In genomic region chr11:13105237-13105844, GRCh38 we compare ENCODE assay signal across 9 cellular contexts.
A peak's percentile ranks its signal among the peaks of the same experiment; 100 is the strongest.
DNase-seq lines count a peak whose midpoint lies in the region; ATAC-seq lines count a peak whose summit lies in the region.
"Had no signal": no experiment of that assay in that cellular context is flagged by ENCODE, and none has a peak within 500 bp of the region (broad histone marks: within the 10 kb centered on the region; RNA-seq: fewer than 3 reads in every experiment).

No MANE protein-coding gene starts in this region.

- DNase-seq in NCI-H69 (lab: John Stamatoyannopoulos, UW), result peak; percentile 95
- DNase-seq in mesendoderm, result no peak
- DNase-seq in activated T-helper 1 cell treated with anti-CD3 and anti-CD28 coated beads, Interleukin-12 subunit alpha, Interleukin-12 subunit beta, Interleukin-2, Interleukin-4 antibody, amounts not matched to agents 30 ng/mL and 10 ng/mL and 1 ng/mL, durations not matched to agents 14 hours and 24 hours and 36 hours (ENCODE audit: low spot score), result no peak
- DNase-seq in activated CD8-positive, alpha-beta memory T cell treated with anti-CD3 and anti-CD28 coated beads for 24 hours, result no peak
- no peak for DNase-seq in activated CD4-positive, CD25-positive, alpha-beta regulatory T cell treated with anti-CD3 and anti-CD28 coated beads, Interleukin-2, amount 50 U/mL, for 72 hours
- DNase-seq: SIG-M5 had no signal

- peak; percentile 71 for ATAC-seq in GM19372 (IDR thresholded peaks at IDR 0.05; ENCODE audit: low read depth, unreplicated experiment)
- ATAC-seq in HG03378 (IDR thresholded peaks at IDR 0.05; ENCODE audit: unreplicated experiment), result peak; percentile 84
- no peak for ATAC-seq in HG03520 (IDR thresholded peaks at IDR 0.05; ENCODE audit: unreplicated experiment)

- H3K27ac ChIP-seq in mesendoderm (ENCODE audit: low read depth, low read length), result peak overlapping the region; percentile 30

- no peak overlapping the region for H3K18ac ChIP-seq in mesendoderm (ENCODE audit: low read length)

- no peaks in the 10 kb centered on the region for H3K9me3 Mint-ChIP-seq in activated T-helper 1 cell treated with anti-CD3 and anti-CD28 coated beads, Interleukin-12 subunit alpha, Interleukin-12 subunit beta, Interleukin-2, Interleukin-4 antibody, amounts not matched to agents 30 ng/mL and 10 ng/mL and 1 ng/mL, durations not matched to agents 14 hours and 24 hours and 36 hours

- intact Hi-C loops in activated T-helper 1 cell treated with anti-CD3 and anti-CD28 coated beads, Interleukin-12 subunit alpha, Interleukin-12 subunit beta, Interleukin-2, Interleukin-4 antibody, amounts not matched to agents 30 ng/mL and 10 ng/mL and 1 ng/mL, durations not matched to agents 14 hours and 24 hours and 36 hours (cut with micrococcal nuclease), result no loop called here

- H4K8ac ChIP-seq in mesendoderm (ENCODE audit: low read depth, low read length), result no peak overlapping the region

- peaks cover 22% of the 10 kb centered on the region for H3K4me1 ChIP-seq in mesendoderm (ENCODE audit: control insufficient read depth, low read depth, low read length)

- H3K27me3 ChIP-seq in mesendoderm (ENCODE audit: insufficient read depth, low read length, poor library complexity), result no peaks in the 10 kb centered on the region

- no peak overlapping the region for H2BK120ac ChIP-seq in mesendoderm (ENCODE audit: low read depth, low read length)

- H2BK15ac ChIP-seq in mesendoderm (replicated peaks; ENCODE audit: low read depth), result no peak overlapping the region

- H3K27me3 Mint-ChIP-seq in activated T-helper 1 cell treated with anti-CD3 and anti-CD28 coated beads, Interleukin-12 subunit alpha, Interleukin-12 subunit beta, Interleukin-2, Interleukin-4 antibody, amounts not matched to agents 30 ng/mL and 10 ng/mL and 1 ng/mL, durations not matched to agents 14 hours and 24 hours and 36 hours (ENCODE audit: insufficient read depth), result peaks cover 4% of the 10 kb centered on the region

- no peaks in the 10 kb centered on the region for H3K79me1 ChIP-seq in mesendoderm (ENCODE audit: low read length)

- no peak overlapping the region for H3K4me3 ChIP-seq in mesendoderm (ENCODE audit: low read length)

- no CpG with 5 or more reads among the region's 4 CpGs for WGBS in mesendoderm (ENCODE audit: extremely low coverage, insufficient coverage, low lambda C conversion rate)

- no peak overlapping the region for H3K4me2 ChIP-seq in mesendoderm (ENCODE audit: low read length)

- no peak overlapping the region for H4K5ac ChIP-seq in mesendoderm (ENCODE audit: low read length)

- H3K4me3 Mint-ChIP-seq in activated T-helper 1 cell treated with anti-CD3 and anti-CD28 coated beads, Interleukin-12 subunit alpha, Interleukin-12 subunit beta, Interleukin-2, Interleukin-4 antibody, amounts not matched to agents 30 ng/mL and 10 ng/mL and 1 ng/mL, durations not matched to agents 14 hours and 24 hours and 36 hours, result no peak overlapping the region

- no peak overlapping the region for H3K23ac ChIP-seq in mesendoderm (ENCODE audit: low read length)

- H3K27ac Mint-ChIP-seq in activated T-helper 1 cell treated with anti-CD3 and anti-CD28 coated beads, Interleukin-12 subunit alpha, Interleukin-12 subunit beta, Interleukin-2, Interleukin-4 antibody, amounts not matched to agents 30 ng/mL and 10 ng/mL and 1 ng/mL, durations not matched to agents 14 hours and 24 hours and 36 hours, result no peak overlapping the region

- no peak overlapping the region for H2AK5ac ChIP-seq in mesendoderm (ENCODE audit: low read length)

- no peaks in the 10 kb centered on the region for H3K4me1 Mint-ChIP-seq in activated T-helper 1 cell treated with anti-CD3 and anti-CD28 coated beads, Interleukin-12 subunit alpha, Interleukin-12 subunit beta, Interleukin-2, Interleukin-4 antibody, amounts not matched to agents 30 ng/mL and 10 ng/mL and 1 ng/mL, durations not matched to agents 14 hours and 24 hours and 36 hours (ENCODE audit: low read depth)

- H3K9ac ChIP-seq in mesendoderm (ENCODE audit: low read length), result no peak overlapping the region

- H2BK5ac ChIP-seq in mesendoderm (ENCODE audit: low read length), result peak overlapping the region; percentile 78

- no peak overlapping the region for H3K4ac ChIP-seq in mesendoderm (ENCODE audit: low read depth, low read length)

- H3K56ac ChIP-seq in mesendoderm (ENCODE audit: low read length), result peak overlapping the region; percentile 63

- H3K79me2 ChIP-seq in mesendoderm (ENCODE audit: control insufficient read depth, insufficient read depth, low read length), result no peaks in the 10 kb centered on the region

- no peaks in the 10 kb centered on the region for H3K36me3 Mint-ChIP-seq in activated T-helper 1 cell treated with anti-CD3 and anti-CD28 coated beads, Interleukin-12 subunit alpha, Interleukin-12 subunit beta, Interleukin-2, Interleukin-4 antibody, amounts not matched to agents 30 ng/mL and 10 ng/mL and 1 ng/mL, durations not matched to agents 14 hours and 24 hours and 36 hours (ENCODE audit: low read depth)

- H3K36me3 ChIP-seq in mesendoderm (ENCODE audit: control insufficient read depth, insufficient read depth, low read length), result no peaks in the 10 kb centered on the region
